ENCODE assay signal across 1 cellular context in the genomic region with DNA sequence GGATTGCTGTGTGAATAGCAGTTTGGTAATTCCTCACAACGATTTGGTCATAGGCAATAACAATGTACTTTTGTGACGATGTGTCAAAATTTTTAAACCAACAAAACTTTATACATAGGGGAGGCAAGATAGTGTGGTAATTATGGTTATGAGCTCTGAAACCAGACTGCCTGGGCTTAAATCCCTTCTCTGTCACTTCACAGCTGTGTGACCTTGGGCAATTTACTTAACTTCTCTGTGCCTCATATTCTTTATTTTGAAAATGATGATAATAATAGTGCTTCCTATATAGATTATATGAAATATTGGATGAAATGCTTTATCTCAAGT.
TF ChIP-seq lines count a peak whose summit lies in the region.

No MANE protein-coding gene starts in this region.

TF ChIP-seq in WTC11, 78 proteins besides CTCF, POLR2A, EP300 and RAD21 (continued from another document):
- TF ChIP-seq, protein P1, sequence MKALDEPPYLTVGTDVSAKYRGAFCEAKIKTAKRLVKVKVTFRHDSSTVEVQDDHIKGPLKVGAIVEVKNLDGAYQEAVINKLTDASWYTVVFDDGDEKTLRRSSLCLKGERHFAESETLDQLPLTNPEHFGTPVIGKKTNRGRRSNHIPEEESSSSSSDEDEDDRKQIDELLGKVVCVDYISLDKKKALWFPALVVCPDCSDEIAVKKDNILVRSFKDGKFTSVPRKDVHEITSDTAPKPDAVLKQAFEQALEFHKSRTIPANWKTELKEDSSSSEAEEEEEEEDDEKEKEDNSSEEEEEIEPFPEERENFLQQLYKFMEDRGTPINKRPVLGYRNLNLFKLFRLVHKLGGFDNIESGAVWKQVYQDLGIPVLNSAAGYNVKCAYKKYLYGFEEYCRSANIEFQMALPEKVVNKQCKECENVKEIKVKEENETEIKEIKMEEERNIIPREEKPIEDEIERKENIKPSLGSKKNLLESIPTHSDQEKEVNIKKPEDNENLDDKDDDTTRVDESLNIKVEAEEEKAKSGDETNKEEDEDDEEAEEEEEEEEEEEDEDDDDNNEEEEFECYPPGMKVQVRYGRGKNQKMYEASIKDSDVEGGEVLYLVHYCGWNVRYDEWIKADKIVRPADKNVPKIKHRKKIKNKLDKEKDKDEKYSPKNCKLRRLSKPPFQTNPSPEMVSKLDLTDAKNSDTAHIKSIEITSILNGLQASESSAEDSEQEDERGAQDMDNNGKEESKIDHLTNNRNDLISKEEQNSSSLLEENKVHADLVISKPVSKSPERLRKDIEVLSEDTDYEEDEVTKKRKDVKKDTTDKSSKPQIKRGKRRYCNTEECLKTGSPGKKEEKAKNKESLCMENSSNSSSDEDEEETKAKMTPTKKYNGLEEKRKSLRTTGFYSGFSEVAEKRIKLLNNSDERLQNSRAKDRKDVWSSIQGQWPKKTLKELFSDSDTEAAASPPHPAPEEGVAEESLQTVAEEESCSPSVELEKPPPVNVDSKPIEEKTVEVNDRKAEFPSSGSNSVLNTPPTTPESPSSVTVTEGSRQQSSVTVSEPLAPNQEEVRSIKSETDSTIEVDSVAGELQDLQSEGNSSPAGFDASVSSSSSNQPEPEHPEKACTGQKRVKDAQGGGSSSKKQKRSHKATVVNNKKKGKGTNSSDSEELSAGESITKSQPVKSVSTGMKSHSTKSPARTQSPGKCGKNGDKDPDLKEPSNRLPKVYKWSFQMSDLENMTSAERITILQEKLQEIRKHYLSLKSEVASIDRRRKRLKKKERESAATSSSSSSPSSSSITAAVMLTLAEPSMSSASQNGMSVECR (CRISPR knock-in tag; IDR thresholded peaks at IDR 0.05; ENCODE audit: borderline replicate concordance), result no peak
- no peak for TF ChIP-seq ETV6 (CRISPR knock-in tag; IDR thresholded peaks at IDR 0.05)
- no peak for TF ChIP-seq HMGXB4 (CRISPR knock-in tag; IDR thresholded peaks at IDR 0.05)
